19 cellular contexts compared by ENCODE assay signal in the genomic region with DNA sequence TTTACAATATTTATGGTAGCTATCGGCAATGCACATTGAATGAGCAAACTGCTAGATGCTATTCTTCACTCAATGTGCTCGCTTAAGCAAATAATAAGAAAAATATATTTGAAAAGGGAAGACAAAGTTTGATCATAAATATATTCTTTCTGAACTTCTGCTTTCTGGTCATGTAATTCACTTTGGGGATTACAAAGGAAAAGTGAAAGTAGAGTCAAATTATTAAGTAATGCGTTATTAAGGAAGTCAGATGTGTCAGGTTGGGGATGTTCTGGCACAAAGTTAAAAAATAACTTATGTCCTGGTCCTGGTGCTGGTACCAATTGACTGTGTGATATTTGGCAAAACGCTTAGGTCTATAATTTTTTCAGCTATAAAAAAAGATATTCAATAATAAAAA.
DNase-seq lines count a peak whose midpoint lies in the region; ATAC-seq and TF ChIP-seq lines count a peak whose summit lies in the region.
"Had no signal": no experiment of that assay in that cellular context is flagged by ENCODE, and none has a peak within 500 bp of the region (broad histone marks: within the 10 kb centered on the region; RNA-seq: fewer than 3 reads in every experiment).

No MANE protein-coding gene starts in this region.

- peak overlapping the region in 1 of 6 donors; percentile 34 for H3K27ac Mint-ChIP-seq in naive B cell
- H3K27ac Mint-ChIP-seq: IgD-negative memory B cell had no signal

- H3K27me3 ChIP-seq in Karpas-422 (ENCODE audit: low read length) = no peaks in the 10 kb centered on the region
- no peaks in the 10 kb centered on the region for H3K27me3 ChIP-seq in MM.1S (replicated peaks; ENCODE audit: insufficient read depth, low read length)

- ATAC-seq in naive B cell (ENCODE audit: low read depth in 2 of 2) (no peak), GM21786 (IDR thresholded peaks at IDR 0.05; ENCODE audit: unreplicated experiment) (no peak)

- peak overlapping the region in 7 of 8 donors; percentile 7 to 67 (median 33) for H3K4me3 Mint-ChIP-seq in naive B cell
- H3K4me3 Mint-ChIP-seq: IgD-negative memory B cell had no signal

- H3K9me3 ChIP-seq in Karpas-422 (ENCODE audit: low read length) = no peaks in the 10 kb centered on the region
- no peaks in the 10 kb centered on the region for H3K9me3 ChIP-seq in MM.1S (replicated peaks; ENCODE audit: insufficient read depth, low read length)

- no peak overlapping the region for H3K27ac ChIP-seq in Karpas-422 (ENCODE audit: low read length)
- H3K27ac ChIP-seq in MM.1S (ENCODE audit: low read length) = no peak overlapping the region
- H3K27ac ChIP-seq: C4-2B, GM23248 had no signal

- TF ChIP-seq CTCF in MM.1S (IDR thresholded peaks at IDR 0.05; ENCODE audit: low read length) = no peak

- H3K9me2 ChIP-seq in Karpas-422 (replicated peaks; ENCODE audit: insufficient read depth, low read length) (no peaks in the 10 kb centered on the region), MM.1S (replicated peaks; ENCODE audit: insufficient read depth, low read length) (no peaks in the 10 kb centered on the region)

- H3K4me2 ChIP-seq in Karpas-422 (ENCODE audit: low read depth, low read length, poor library complexity, severe bottlenecking) (peak overlapping the region; percentile 27), MM.1S (ENCODE audit: low read depth, low read length) (no peak overlapping the region)

- DNase-seq in NOMO-1 treated with DMSO at 0.1 percent for 48 hours (lab: John Stamatoyannopoulos, UW; ENCODE audit: unreplicated experiment) = peak; percentile 8
- no peak for DNase-seq in NOMO-1 treated with dmso at 0.1 percent for 144 hours (lab: John Stamatoyannopoulos, UW; ENCODE audit: unreplicated experiment)
- DNase-seq in Karpas-422 = peak; percentile 59
- DNase-seq in dermis microvascular lymphatic vessel endothelial cell (ENCODE audit: low read depth in 2 of 2) = peak; percentile 8 to 14
- DNase-seq in naive B cell = no peak
- no peak for DNase-seq in nucleus accumbens (lab: John Stamatoyannopoulos, UW)
- no peak for DNase-seq in MM.1S
- DNase-seq: 8988T, DMS53, GM23248, HCEC 1CT, NCI-H1436, NCI-H2029 treated with DMSO at 0.1 percent for 48 hours, NCI-H2171 treated with DMSO at 0.1 percent for 48 hours, NCI-H774, SHP77 treated with DMSO at 0.1 percent for 48 hours had no signal

- H3F3A ChIP-seq in MM.1S (ENCODE audit: insufficient read depth, low read length) = no peaks in the 10 kb centered on the region

- H2AFZ ChIP-seq in Karpas-422 (ENCODE audit: low read length) (no peak overlapping the region), MM.1S (ENCODE audit: low read length) (no peak overlapping the region)
- H2AFZ ChIP-seq: GM23248 had no signal

- peaks cover 0 to 2% (median 0%) of the 10 kb centered on the region in 7 donors for H3K9me3 Mint-ChIP-seq in naive B cell
- H3K9me3 Mint-ChIP-seq: IgD-negative memory B cell had no signal

- H3K4me1 Mint-ChIP-seq in naive B cell = peaks cover 0 to 15% (median 13%) of the 10 kb centered on the region in 3 donors
- H3K4me1 Mint-ChIP-seq: IgD-negative memory B cell had no signal

- H3K36me3 ChIP-seq in Karpas-422 (ENCODE audit: insufficient read depth, low read length) (no peaks in the 10 kb centered on the region), MM.1S (replicated peaks; ENCODE audit: insufficient read depth, low read length) (no peaks in the 10 kb centered on the region)

- no peaks in the 10 kb centered on the region for H3K27me3 Mint-ChIP-seq in naive B cell
- H3K27me3 Mint-ChIP-seq: IgD-negative memory B cell had no signal

- H3K4me3 ChIP-seq in Karpas-422 (ENCODE audit: low read length) = no peak overlapping the region
- H3K4me3 ChIP-seq in MM.1S (ENCODE audit: low read length) = no peak overlapping the region
- H3K4me3 ChIP-seq: GM23248 had no signal

- H3K36me3 Mint-ChIP-seq in naive B cell = no peaks in the 10 kb centered on the region
- H3K36me3 Mint-ChIP-seq: IgD-negative memory B cell had no signal

- H3K79me2 ChIP-seq in Karpas-422 (ENCODE audit: low read length) = no peaks in the 10 kb centered on the region
- H3K79me2 ChIP-seq in MM.1S (ENCODE audit: low read length) = no peaks in the 10 kb centered on the region

- H3K4me1 ChIP-seq in Karpas-422 (ENCODE audit: low read length) (peaks cover 5% of the 10 kb centered on the region), MM.1S (ENCODE audit: low read length) (no peaks in the 10 kb centered on the region)

- H3K9ac ChIP-seq in Karpas-422 (ENCODE audit: low read length) = no peak overlapping the region
- no peak overlapping the region for H3K9ac ChIP-seq in MM.1S (ENCODE audit: low read length)
- H3K9ac ChIP-seq: GM23248 had no signal

- H4K20me1 ChIP-seq in Karpas-422 (ENCODE audit: insufficient read depth, low read depth, low read length) = no peaks in the 10 kb centered on the region
- no peaks in the 10 kb centered on the region for H4K20me1 ChIP-seq in MM.1S (ENCODE audit: insufficient read depth, low read length)

Comparison
In these comparisons a context has a peak if more than half of its experiments do, and no peak if none do; other contexts are left out.
1. DNase-seq: peak in NOMO-1 treated with DMSO at 0.1 percent for 48 hours (single experiment), Karpas-422 (single experiment) and dermis microvascular lymphatic vessel endothelial cell (2 of 2); none in NOMO-1 treated with dmso at 0.1 percent for 144 hours (single experiment), naive B cell (single experiment), nucleus accumbens (0 of 56) and MM.1S (single experiment).